ENCODE assay signal across 17 cellular contexts in the genomic region with DNA sequence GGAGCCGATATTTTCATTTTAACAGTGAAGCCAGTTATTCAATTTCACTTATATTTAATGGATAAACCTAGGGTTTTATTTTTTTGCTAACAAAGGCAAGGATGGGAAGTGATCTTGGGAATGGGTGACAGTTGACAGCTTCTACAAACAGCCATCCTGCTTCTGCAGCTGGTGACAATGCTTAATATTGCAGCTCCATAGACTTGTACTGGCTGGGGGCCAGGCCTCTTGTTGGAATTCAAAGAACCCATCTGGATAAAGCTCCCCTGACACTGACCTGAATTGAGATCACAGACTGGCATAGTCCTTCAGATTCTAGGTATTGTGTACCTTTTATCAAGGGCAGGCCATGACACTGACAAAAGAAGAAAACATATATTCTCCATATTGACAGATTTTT.
DNase-seq lines count a peak whose midpoint lies in the region; ATAC-seq and TF ChIP-seq lines count a peak whose summit lies in the region.
"Had no signal": no experiment of that assay in that cellular context is flagged by ENCODE, and none has a peak within 500 bp of the region (broad histone marks: within the 10 kb centered on the region; RNA-seq: fewer than 3 reads in every experiment).

No MANE protein-coding gene starts in this region.

- no peak overlapping the region for H3K27ac Mint-ChIP-seq in T-helper 2 cell treated with Interferon-gamma antibody and Interleukin-4, amounts not matched to agents 5 μg/mL and 100 μg/mL, for 36 hours
- H3K27ac Mint-ChIP-seq: activated CD4-positive, alpha-beta T cell treated with anti-CD3 and anti-CD28 coated beads, Interleukin-2, amount 10 ng/mL, durations not matched to agents 24 days and 14 days; CD14-positive monocyte had no signal

- H3K4me3 Mint-ChIP-seq in T-helper 2 cell treated with Interferon-gamma antibody and Interleukin-4, amounts not matched to agents 5 μg/mL and 100 μg/mL, for 36 hours = no peak overlapping the region
- H3K4me3 Mint-ChIP-seq: activated CD4-positive, alpha-beta T cell treated with anti-CD3 and anti-CD28 coated beads, Interleukin-2, amount 10 ng/mL, durations not matched to agents 24 days and 14 days; CD14-positive monocyte; neural progenitor cell had no signal

- H3K27me3 Mint-ChIP-seq in T-helper 2 cell treated with Interferon-gamma antibody and Interleukin-4, amounts not matched to agents 5 μg/mL and 100 μg/mL, for 36 hours (ENCODE audit: low read depth) = no peaks in the 10 kb centered on the region
- H3K27me3 Mint-ChIP-seq: activated CD4-positive, alpha-beta T cell treated with anti-CD3 and anti-CD28 coated beads, Interleukin-2, amount 10 ng/mL, durations not matched to agents 24 days and 14 days had no signal

- peaks cover 41% of the 10 kb centered on the region for H3K9me3 Mint-ChIP-seq in T-helper 2 cell treated with Interferon-gamma antibody and Interleukin-4, amounts not matched to agents 5 μg/mL and 100 μg/mL, for 36 hours

- no peaks in the 10 kb centered on the region for H3K9me2 ChIP-seq in neural cell (ENCODE audit: insufficient read depth, low read length)

- H3F3A ChIP-seq in neural cell (ENCODE audit: insufficient read depth, low read length, poor library complexity, severe bottlenecking) = no peaks in the 10 kb centered on the region

- H4K20me1 ChIP-seq in neural cell (ENCODE audit: insufficient read depth) = no peaks in the 10 kb centered on the region

- H3K27me3 ChIP-seq in neural cell (ENCODE audit: insufficient read depth, low read depth, low read length) = no peaks in the 10 kb centered on the region
- H3K27me3 ChIP-seq: neural progenitor cell, stomach, upper lobe of right lung had no signal

- peak; percentile 27 for TF ChIP-seq EP300 in neural cell (conservative IDR thresholded peaks at IDR 0.05; ENCODE audit: poor library complexity, severe bottlenecking)

- H3K9me3 ChIP-seq in neural cell (ENCODE audit: low read length) = no peaks in the 10 kb centered on the region
- H3K9me3 ChIP-seq: upper lobe of right lung had no signal

- H3K4me3 ChIP-seq in neural cell (ENCODE audit: low read length) (no peak overlapping the region), lower leg skin (ENCODE audit: low read depth, poor library complexity, severe bottlenecking) (no peak overlapping the region)
- H3K4me3 ChIP-seq: neural progenitor cell, stomach, upper lobe of right lung had no signal

- TF ChIP-seq POLR2A in lower leg skin (IDR thresholded peaks at IDR 0.05) = no peak

- WGBS in lower leg skin, 2 donors = 85 to 96% methylated on average over 1 of the region's 1 CpG

- TF ChIP-seq CTCF in neural cell (IDR thresholded peaks at IDR 0.05; ENCODE audit: poor library complexity, severe bottlenecking) (no peak), lower leg skin (IDR thresholded peaks at IDR 0.05) (no peak)

- no peak overlapping the region for H3K4me2 ChIP-seq in neural cell (ENCODE audit: low read length)
- H3K4me2 ChIP-seq: KMS-11, neural progenitor cell had no signal

- DNase-seq in NCI-H1417 (lab: John Stamatoyannopoulos, UW) = peak; percentile 4 to 62 (median 54)
- no peak for DNase-seq in NCI-H1417 treated with DMSO at 0.1 percent for 48 hours (lab: John Stamatoyannopoulos, UW)
- DNase-seq in NCI-H1694 treated with DMSO at 0.1 percent for 48 hours (lab: John Stamatoyannopoulos, UW) = peak; percentile 98
- DNase-seq in NCI-H524 (lab: John Stamatoyannopoulos, UW) = peak; percentile 82 to 97
- no peak for DNase-seq in T-helper 2 cell treated with Interferon-gamma antibody and Interleukin-4, amounts not matched to agents 5 μg/mL and 100 μg/mL, for 36 hours (ENCODE audit: low spot score)
- DNase-seq in lower leg skin (ENCODE audit: low spot score in 2 of 2) = no peak
- DNase-seq: activated CD4-positive, alpha-beta T cell treated with anti-CD3 and anti-CD28 coated beads, Interleukin-2, amount 10 ng/mL, durations not matched to agents 24 days and 14 days; activated CD8-positive, alpha-beta memory T cell treated with anti-CD3 and anti-CD28 coated beads, Interleukin-2, amount 50 U/mL, for 48 hours; activated naive CD4-positive, alpha-beta T cell treated with Interleukin-2 at 50 U/mL for 16 hours; PC-3; stomach; upper lobe of right lung had no signal

- intact Hi-C loops in lower leg skin (cut with DNase I; ENCODE audit: low total_unique reads) = no loop called here

- no peak for ATAC-seq in GM18867 (IDR thresholded peaks at IDR 0.05; ENCODE audit: unreplicated experiment)
- ATAC-seq: upper lobe of right lung had no signal

- no peak overlapping the region for H3K9ac ChIP-seq in neural cell (ENCODE audit: low read length)
- H3K9ac ChIP-seq: KMS-11, neural progenitor cell had no signal

- H3K4me1 Mint-ChIP-seq in T-helper 2 cell treated with Interferon-gamma antibody and Interleukin-4, amounts not matched to agents 5 μg/mL and 100 μg/mL, for 36 hours (ENCODE audit: low read depth) = no peaks in the 10 kb centered on the region
- H3K4me1 Mint-ChIP-seq: activated CD4-positive, alpha-beta T cell treated with anti-CD3 and anti-CD28 coated beads, Interleukin-2, amount 10 ng/mL, durations not matched to agents 24 days and 14 days; CD14-positive monocyte had no signal

- peak overlapping the region; percentile 27 for H3K27ac ChIP-seq in neural cell (ENCODE audit: low read length)
- H3K27ac ChIP-seq: KMS-11, neural progenitor cell, stomach, upper lobe of right lung had no signal

- no peaks in the 10 kb centered on the region for H3K36me3 ChIP-seq in neural cell (ENCODE audit: insufficient read depth, low read length)
- H3K36me3 ChIP-seq: neural progenitor cell, stomach, upper lobe of right lung had no signal

- H2AFZ ChIP-seq in neural cell (ENCODE audit: low read depth, low read length) = peak overlapping the region; percentile 22
- H2AFZ ChIP-seq: neural progenitor cell had no signal

- H3K36me3 Mint-ChIP-seq in T-helper 2 cell treated with Interferon-gamma antibody and Interleukin-4, amounts not matched to agents 5 μg/mL and 100 μg/mL, for 36 hours (ENCODE audit: low read depth) = no peaks in the 10 kb centered on the region
- H3K36me3 Mint-ChIP-seq: CD14-positive monocyte, neural progenitor cell had no signal

- H3K79me2 ChIP-seq in neural cell (replicated peaks; ENCODE audit: insufficient read depth, low read length) = no peaks in the 10 kb centered on the region

- TF ChIP-seq RAD21 in neural cell (conservative IDR thresholded peaks at IDR 0.05) = no peak

TF ChIP-seq in neural cell, 6 proteins besides CTCF, POLR2A, EP300 and RAD21:
- TF ChIP-seq SMC3 (conservative IDR thresholded peaks at IDR 0.05; ENCODE audit: poor library complexity) (no peak), MXI1 (conservative IDR thresholded peaks at IDR 0.05; ENCODE audit: poor library complexity, severe bottlenecking) (no peak), TAF1 (IDR thresholded peaks at IDR 0.05; ENCODE audit: low read depth) (no peak), POLR2AphosphoS5 (IDR thresholded peaks at IDR 0.05) (no peak), EZH2 (IDR thresholded peaks at IDR 0.05; ENCODE audit: borderline replicate concordance, insufficient read depth, low read length, poor library complexity, severe bottlenecking) (no peak)
- TF ChIP-seq, protein P1, sequence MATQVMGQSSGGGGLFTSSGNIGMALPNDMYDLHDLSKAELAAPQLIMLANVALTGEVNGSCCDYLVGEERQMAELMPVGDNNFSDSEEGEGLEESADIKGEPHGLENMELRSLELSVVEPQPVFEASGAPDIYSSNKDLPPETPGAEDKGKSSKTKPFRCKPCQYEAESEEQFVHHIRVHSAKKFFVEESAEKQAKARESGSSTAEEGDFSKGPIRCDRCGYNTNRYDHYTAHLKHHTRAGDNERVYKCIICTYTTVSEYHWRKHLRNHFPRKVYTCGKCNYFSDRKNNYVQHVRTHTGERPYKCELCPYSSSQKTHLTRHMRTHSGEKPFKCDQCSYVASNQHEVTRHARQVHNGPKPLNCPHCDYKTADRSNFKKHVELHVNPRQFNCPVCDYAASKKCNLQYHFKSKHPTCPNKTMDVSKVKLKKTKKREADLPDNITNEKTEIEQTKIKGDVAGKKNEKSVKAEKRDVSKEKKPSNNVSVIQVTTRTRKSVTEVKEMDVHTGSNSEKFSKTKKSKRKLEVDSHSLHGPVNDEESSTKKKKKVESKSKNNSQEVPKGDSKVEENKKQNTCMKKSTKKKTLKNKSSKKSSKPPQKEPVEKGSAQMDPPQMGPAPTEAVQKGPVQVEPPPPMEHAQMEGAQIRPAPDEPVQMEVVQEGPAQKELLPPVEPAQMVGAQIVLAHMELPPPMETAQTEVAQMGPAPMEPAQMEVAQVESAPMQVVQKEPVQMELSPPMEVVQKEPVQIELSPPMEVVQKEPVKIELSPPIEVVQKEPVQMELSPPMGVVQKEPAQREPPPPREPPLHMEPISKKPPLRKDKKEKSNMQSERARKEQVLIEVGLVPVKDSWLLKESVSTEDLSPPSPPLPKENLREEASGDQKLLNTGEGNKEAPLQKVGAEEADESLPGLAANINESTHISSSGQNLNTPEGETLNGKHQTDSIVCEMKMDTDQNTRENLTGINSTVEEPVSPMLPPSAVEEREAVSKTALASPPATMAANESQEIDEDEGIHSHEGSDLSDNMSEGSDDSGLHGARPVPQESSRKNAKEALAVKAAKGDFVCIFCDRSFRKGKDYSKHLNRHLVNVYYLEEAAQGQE (IDR thresholded peaks at IDR 0.05; ENCODE audit: borderline replicate concordance) = no peak

Comparison
In these comparisons a context has a peak if more than half of its experiments do, and no peak if none do; other contexts are left out.
1. DNase-seq: peak in NCI-H1417 (3 of 3), NCI-H1694 treated with DMSO at 0.1 percent for 48 hours (single experiment) and NCI-H524 (2 of 2); none in NCI-H1417 treated with DMSO at 0.1 percent for 48 hours (single experiment), T-helper 2 cell treated with Interferon-gamma antibody and Interleukin-4, amounts not matched to agents 5 μg/mL and 100 μg/mL, for 36 hours (single experiment) and lower leg skin (0 of 2).